In the genomic region with DNA sequence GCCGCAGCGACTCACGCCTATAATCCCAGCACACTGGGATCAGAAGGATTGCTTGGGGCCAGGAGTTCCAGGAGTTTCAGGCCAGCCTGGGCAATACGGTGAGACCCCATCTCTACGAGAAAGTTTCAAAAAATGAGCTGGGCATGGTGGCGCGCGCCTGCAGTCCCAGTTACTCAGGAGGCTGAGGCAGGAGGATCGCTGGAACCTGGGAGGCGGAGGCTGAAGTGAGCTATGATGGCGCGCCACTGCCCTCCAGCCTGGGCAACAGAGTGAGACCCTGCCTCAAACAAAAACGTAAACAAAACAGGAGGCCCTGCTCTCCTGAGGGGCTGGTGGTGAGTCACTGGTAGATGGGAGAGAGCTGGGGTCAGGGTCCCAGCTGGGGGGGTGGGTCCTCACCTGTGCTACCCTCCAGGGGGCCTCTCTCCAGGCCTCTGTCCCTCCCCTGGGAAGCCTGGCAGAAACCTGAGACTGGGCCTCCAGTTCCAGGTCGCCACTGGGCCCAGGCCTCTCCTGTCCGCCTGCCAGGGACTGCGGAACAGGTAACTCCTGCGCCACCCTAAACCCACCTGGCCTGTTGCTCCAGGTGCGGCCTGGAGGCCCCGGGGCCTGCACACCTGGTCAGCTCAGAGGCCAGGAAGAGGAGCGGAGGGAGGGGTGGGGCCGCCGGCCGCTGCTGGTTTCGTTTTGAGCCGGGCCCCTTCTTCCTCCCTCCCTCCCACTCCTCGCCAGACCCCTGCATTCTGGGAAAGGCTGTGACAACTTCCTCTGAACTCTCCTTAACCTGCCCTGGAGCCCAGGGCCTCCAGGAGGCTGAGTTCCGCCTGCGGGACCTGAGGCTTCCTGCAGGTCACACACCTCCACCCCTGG, we compare ENCODE assay signal across 8 cellular contexts. TPM values are rescaled to one million over a fixed set of nuclear protein-coding genes. Genes with fewer than 3 reads are reported as not detected.
DNase-seq lines count a peak whose midpoint lies in the region; ATAC-seq and TF ChIP-seq lines count a peak whose summit lies in the region.

No MANE protein-coding gene starts in this region.

- peak overlapping the region; percentile 93 for H3K27ac Mint-ChIP-seq in CD8-positive, alpha-beta T cell

- peak overlapping the region; percentile 79 for H2AFZ ChIP-seq in mammary epithelial cell (ENCODE audit: low read depth, low read length)
- H2AFZ ChIP-seq in osteoblast (ENCODE audit: low read length), result no peak overlapping the region

- in situ Hi-C loops in mammary epithelial cell (cut with MboI; ENCODE audit: low sequenced_read_pairs in 2 of 2) (no loop called here), ACHN (cut with HindIII; ENCODE audit: low pct_ligation_motif_present, low pct_unique_long_range_greater_than_20kb, low sequenced_read_pairs) (no loop called here)

- ATAC-seq in CD8-positive, alpha-beta T cell, result peak; percentile 37
- no peak for ATAC-seq in GM18498 (IDR thresholded peaks at IDR 0.05; ENCODE audit: unreplicated experiment)
- ATAC-seq in GM21528 (IDR thresholded peaks at IDR 0.05; ENCODE audit: low FRiP score, unreplicated experiment), result no peak
- no peak for ATAC-seq in GM21423 (IDR thresholded peaks at IDR 0.05; ENCODE audit: unreplicated experiment)

- POLR2A ChIA-PET in CD8-positive, alpha-beta T cell (lab: Charles Lee), result interaction anchor here (1.3 kb wide), 1 partner anchor 25 kb away, joined by 3 read pairs; no protein-coding TSS in a partner anchor

- H3K4me3 Mint-ChIP-seq in CD8-positive, alpha-beta T cell, result peak overlapping the region; percentile 68

- intact Hi-C loops in CD8-positive, alpha-beta T cell (cut with DNase I, micrococcal nuclease), result no loop called here
- intact Hi-C loops in mammary epithelial cell (cut with micrococcal nuclease), result no loop called here

- H3K4me1 ChIP-seq in CD8-positive, alpha-beta T cell (ENCODE audit: insufficient read depth, low read length), result peaks cover 63% of the 10 kb centered on the region
- H3K4me1 ChIP-seq in mammary epithelial cell (ENCODE audit: insufficient read depth, low read length), result peaks cover 7% of the 10 kb centered on the region
- H3K4me1 ChIP-seq in osteoblast (ENCODE audit: insufficient read depth, low read length), result no peaks in the 10 kb centered on the region

- no peaks in the 10 kb centered on the region for H3K9me3 Mint-ChIP-seq in CD8-positive, alpha-beta T cell

- 100% methylated on average over 11 of the region's 28 CpGs for WGBS in mammary epithelial cell (ENCODE audit: low coverage, missing lambda C conversion rate)

- CTCF ChIA-PET in CD8-positive, alpha-beta T cell (lab: Charles Lee), result interaction anchor here (1.1 kb wide), 1 partner anchor 56 kb away, joined by 4 read pairs; no protein-coding TSS in a partner anchor
- CTCF ChIA-PET in mammary epithelial cell (lab: Charles Lee; ENCODE audit: low non-redundant PET), result no interaction called here

- H3K4me2 ChIP-seq in mammary epithelial cell (ENCODE audit: insufficient read depth, low read depth, low read length) (peak overlapping the region; percentile 62), osteoblast (ENCODE audit: insufficient read depth, low read length) (no peak overlapping the region)

- peak in 4 of 7 experiments; percentile 20 to 57 (median 41) for DNase-seq in CD8-positive, alpha-beta T cell
- DNase-seq in HT-29 (ENCODE audit: low spot score), result peak; percentile 84
- DNase-seq in mammary epithelial cell, result no peak
- peak; percentile 69 for DNase-seq in osteoblast (ENCODE audit: insufficient read length, low spot score, missing footprints)
- DNase-seq in ACHN, result no peak

- dilution Hi-C loops in mammary epithelial cell (cut with HindIII; ENCODE audit: low sequenced_read_pairs), result no loop called here

- H3K4me1 Mint-ChIP-seq in CD8-positive, alpha-beta T cell (ENCODE audit: low read depth), result peaks cover 52% of the 10 kb centered on the region

- no peaks in the 10 kb centered on the region for H4K20me1 ChIP-seq in mammary epithelial cell (ENCODE audit: insufficient read depth, low read length)
- H4K20me1 ChIP-seq in osteoblast (ENCODE audit: insufficient read depth, low read length), result no peaks in the 10 kb centered on the region

- no peaks in the 10 kb centered on the region for H3K27me3 Mint-ChIP-seq in CD8-positive, alpha-beta T cell (ENCODE audit: low read depth)

- no peak overlapping the region for H3K9ac ChIP-seq in mammary epithelial cell (ENCODE audit: insufficient read depth, low read length)

- H3K36me3 ChIP-seq in CD8-positive, alpha-beta T cell (ENCODE audit: insufficient read depth, low read length), result no peaks in the 10 kb centered on the region
- H3K36me3 ChIP-seq in mammary epithelial cell (ENCODE audit: insufficient read depth, low read length) (no peaks in the 10 kb centered on the region), osteoblast (ENCODE audit: insufficient read depth, low read length) (no peaks in the 10 kb centered on the region)

- peak overlapping the region; percentile 32 for H3K27ac ChIP-seq in CD8-positive, alpha-beta T cell (ENCODE audit: low read depth, low read length)
- H3K27ac ChIP-seq in mammary epithelial cell (ENCODE audit: insufficient read depth, low read depth, low read length) (no peak overlapping the region), osteoblast (ENCODE audit: low read depth, low read length) (no peak overlapping the region)

- peak overlapping the region; percentile 41 for H3K4me3 ChIP-seq in CD8-positive, alpha-beta T cell (ENCODE audit: low read depth, low read length)
- H3K4me3 ChIP-seq in mammary epithelial cell (replicated peaks in 1 of 3; ENCODE audit: insufficient read depth in 1 of 3, low read depth in 2 of 3, low read length in 3 of 3), result peak overlapping the region in 1 of 3 experiments; percentile 7
- H3K4me3 ChIP-seq in osteoblast (ENCODE audit: insufficient read depth, low read length), result no peak overlapping the region

- H3K27me3 ChIP-seq in CD8-positive, alpha-beta T cell (ENCODE audit: insufficient read depth, low read length), result no peaks in the 10 kb centered on the region
- H3K27me3 ChIP-seq in mammary epithelial cell (ENCODE audit: insufficient read depth, low read length), result no peaks in the 10 kb centered on the region
- peaks cover 4% of the 10 kb centered on the region for H3K27me3 ChIP-seq in osteoblast (ENCODE audit: insufficient read depth, low read length)

- H3K36me3 Mint-ChIP-seq in CD8-positive, alpha-beta T cell, result no peaks in the 10 kb centered on the region

- H3K79me2 ChIP-seq in mammary epithelial cell (ENCODE audit: insufficient read depth, low read length) (no peaks in the 10 kb centered on the region), osteoblast (ENCODE audit: insufficient read depth, low read length) (no peaks in the 10 kb centered on the region)

- H3K9me3 ChIP-seq in CD8-positive, alpha-beta T cell (ENCODE audit: low read length), result no peaks in the 10 kb centered on the region
- no peaks in the 10 kb centered on the region for H3K9me3 ChIP-seq in mammary epithelial cell (replicated peaks; ENCODE audit: insufficient read depth, low read length)
- H3K9me3 ChIP-seq in osteoblast (ENCODE audit: low read depth, low read length), result no peaks in the 10 kb centered on the region

- no peak for TF ChIP-seq CTCF in CD8-positive, alpha-beta T cell (IDR thresholded peaks at IDR 0.05)
- TF ChIP-seq CTCF in mammary epithelial cell (conservative IDR thresholded peaks at IDR 0.05 in 1 of 2, IDR thresholded peaks at IDR 0.05 in 1 of 2; ENCODE audit: extremely low read depth in 1 of 2, insufficient read depth in 1 of 2, low read depth in 1 of 2, low read length in 2 of 2) (no peak), osteoblast (IDR thresholded peaks at IDR 0.05; ENCODE audit: extremely low read depth, low read depth, low read length) (no peak)

- BruUV-seq in mammary epithelial cell (replicated peaks; lab: Mats Ljungman, UMichigan), result no TSS peak

RNA-seq across cellular contexts. Expression of gene ZBTB7A, which starts 17.2 kb away (rescaled TPM):
- 10 to 100 TPM; 58.2 to 64.5 TPM for total RNA-seq in CD8-positive, alpha-beta T cell
- total RNA-seq in HT-29 (2014; rRNA removed; shearing (Covaris generic)), result 67.4 and 72.7 TPM in 2 replicates
- total RNA-seq in mammary epithelial cell (10 to 100 TPM; 40.8 to 52.9 TPM), osteoblast (38.6 and 42.7 TPM in 2 replicates)
- polyA plus RNA-seq in mammary epithelial cell, result 11.0 TPM
- polyA minus RNA-seq in mammary epithelial cell, result 9.2 TPM

RNA-seq across cellular contexts. Expression of gene MAP2K2, which starts 40.0 kb away (rescaled TPM):
- 10 to 100 TPM; 73.9 to 76.8 TPM for total RNA-seq in CD8-positive, alpha-beta T cell
- 212 and 232 TPM in 2 replicates for total RNA-seq in HT-29 (2014; rRNA removed; shearing (Covaris generic))
- total RNA-seq in mammary epithelial cell (100 to 1,000 TPM; 109 to 163 TPM), osteoblast (221 and 233 TPM in 2 replicates)
- polyA plus RNA-seq in mammary epithelial cell, result 112 TPM
- polyA minus RNA-seq in mammary epithelial cell, result 91.5 TPM

Comparison
In these comparisons a context has a peak if more than half of its experiments do, and no peak if none do; other contexts are left out.
1. DNase-seq: peak in CD8-positive, alpha-beta T cell (4 of 7), HT-29 (single experiment) and osteoblast (single experiment); none in mammary epithelial cell (single experiment) and ACHN (single experiment).